15 cellular contexts compared by ENCODE assay signal in the genomic region with DNA sequence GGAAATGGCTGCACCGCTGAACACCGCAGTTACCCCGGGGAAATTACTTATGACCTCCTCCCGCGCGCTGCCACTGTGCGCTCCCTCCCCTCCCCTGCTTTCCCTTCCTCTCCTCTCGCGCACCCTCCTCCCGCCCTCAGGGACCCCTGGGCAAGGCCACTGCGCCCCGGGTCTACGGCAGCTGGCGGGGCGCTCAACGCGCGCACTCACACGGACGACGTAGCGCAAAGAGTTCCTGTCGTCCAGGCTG. TPM values are rescaled to one million over a fixed set of nuclear protein-coding genes. Genes with fewer than 3 reads are reported as not detected.
DNase-seq lines count a peak whose midpoint lies in the region; ATAC-seq and TF ChIP-seq lines count a peak whose summit lies in the region.
"Had no signal": no experiment of that assay in that cellular context is flagged by ENCODE, and none has a peak within 500 bp of the region (broad histone marks: within the 10 kb centered on the region; RNA-seq: fewer than 3 reads in every experiment).

No MANE protein-coding gene starts in this region.

- BruUV-seq in Calu3 (replicated peaks; lab: Mats Ljungman, UMichigan) = no TSS peak

- peak overlapping the region; percentile 42 for H3K4me3 ChIP-seq in iPS-11a (ENCODE audit: low read depth, low read length)
- no peak overlapping the region for H3K4me3 ChIP-seq in osteoblast (ENCODE audit: insufficient read depth, low read length)
- H3K4me3 ChIP-seq: uterus had no signal

- H3K4me2 ChIP-seq in osteoblast (ENCODE audit: insufficient read depth, low read length) = no peak overlapping the region

- peak overlapping the region; percentile 61 for H3K4me3 Mint-ChIP-seq in Calu3 (ENCODE audit: low read depth, unreplicated experiment)
- H3K4me3 Mint-ChIP-seq in WTC11 = peak overlapping the region; percentile 68
- H3K4me3 Mint-ChIP-seq: stimulated activated effector memory CD8-positive, alpha-beta T cell treated with anti-CD3 and anti-CD28 coated beads, Interleukin-12 subunit alpha, Interleukin-12 subunit beta, amount 100 ng/mL, for 72 hours had no signal

- H3K4me1 ChIP-seq in osteoblast (ENCODE audit: insufficient read depth, low read length) = peaks cover 2% of the 10 kb centered on the region

- peaks cover 20% of the 10 kb centered on the region for H3K4me1 Mint-ChIP-seq in Calu3 (ENCODE audit: low read depth, unreplicated experiment)
- peaks cover 19% of the 10 kb centered on the region for H3K4me1 Mint-ChIP-seq in WTC11

- POLR2A ChIA-PET in WTC11 (lab: Charles Lee) = no interaction called here

- no peaks in the 10 kb centered on the region for H3K79me2 ChIP-seq in osteoblast (ENCODE audit: insufficient read depth, low read length)

- no peak for DNase-seq in Calu3
- DNase-seq in WTC11 (ENCODE audit: low spot score) = peak; percentile 30
- DNase-seq in osteoblast (ENCODE audit: insufficient read length, low spot score, missing footprints) = peak; percentile 76
- no peak for DNase-seq in NCI-H226
- DNase-seq in NOMO-1 treated with DMSO at 0.1 percent for 48 hours (lab: John Stamatoyannopoulos, UW; ENCODE audit: unreplicated experiment) = no peak
- no peak for DNase-seq in SIG-M5 (lab: John Stamatoyannopoulos, UW)
- DNase-seq: activated CD4-positive, alpha-beta T cell treated with anti-CD3 and anti-CD28 coated beads, Interleukin-2, amount 50 U/mL, for 1 hour; NCI-H187 treated with DMSO at 0.1 percent for 48 hours; nucleus accumbens; uterus had no signal

- no peak overlapping the region for H3K27ac Mint-ChIP-seq in Calu3 (ENCODE audit: unreplicated experiment)
- H3K27ac Mint-ChIP-seq in WTC11 = no peak overlapping the region
- H3K27ac Mint-ChIP-seq: activated naive CD4-positive, alpha-beta T cell treated with anti-CD3 and anti-CD28 coated beads, Interleukin-2, amount 50 U/mL, for 72 hours; stimulated activated effector memory CD8-positive, alpha-beta T cell treated with anti-CD3 and anti-CD28 coated beads, Interleukin-12 subunit alpha, Interleukin-12 subunit beta, amount 100 ng/mL, for 72 hours had no signal

- no peaks in the 10 kb centered on the region for H3K9me3 ChIP-seq in osteoblast (ENCODE audit: low read depth, low read length)
- H3K9me3 ChIP-seq: uterus had no signal

- H3K27me3 ChIP-seq in osteoblast (ENCODE audit: insufficient read depth, low read length) = peaks cover 84% of the 10 kb centered on the region

- intact Hi-C loops in Calu3 (cut with micrococcal nuclease; ENCODE audit: unreplicated experiment) = no loop called here

- TF ChIP-seq CTCF in Calu3 (IDR thresholded peaks at IDR 0.05; ENCODE audit: unreplicated experiment) (no peak), WTC11 (IDR thresholded peaks at IDR 0.05) (no peak), osteoblast (IDR thresholded peaks at IDR 0.05; ENCODE audit: extremely low read depth, low read depth, low read length) (no peak)

- ATAC-seq in WTC11 (no peak; the same call in 1 of the 2 replicates), HG03439 (IDR thresholded peaks at IDR 0.05; ENCODE audit: unreplicated experiment) (no peak)
- ATAC-seq: activated naive CD4-positive, alpha-beta T cell treated with anti-CD3 and anti-CD28 coated beads, Interleukin-2, amount 50 U/mL, for 72 hours had no signal

- CTCF ChIA-PET in Calu3 (lab: Charles Lee) (interaction anchor here (0.9 to 1.6 kb wide), 2 partner anchors 21 to 53 kb away, joined by 3 to 4 read pairs; no protein-coding TSS in a partner anchor), WTC11 (lab: Charles Lee) (interaction anchor here (0.9 to 3.0 kb wide), 7 partner anchors 19 to 137 kb away, joined by 3 to 25 read pairs (median 3); no protein-coding TSS in a partner anchor)

- no peaks in the 10 kb centered on the region for H3K36me3 Mint-ChIP-seq in Calu3 (ENCODE audit: insufficient read depth, unreplicated experiment)
- H3K36me3 Mint-ChIP-seq in WTC11 = no peaks in the 10 kb centered on the region; the same call in 1 of the 2 replicates
- H3K36me3 Mint-ChIP-seq: activated naive CD4-positive, alpha-beta T cell treated with anti-CD3 and anti-CD28 coated beads, Interleukin-2, amount 50 U/mL, for 72 hours; stimulated activated effector memory CD8-positive, alpha-beta T cell treated with anti-CD3 and anti-CD28 coated beads, Interleukin-12 subunit alpha, Interleukin-12 subunit beta, amount 100 ng/mL, for 72 hours had no signal

- H3K9me3 Mint-ChIP-seq in Calu3 (ENCODE audit: low read depth, unreplicated experiment) = no peaks in the 10 kb centered on the region
- H3K9me3 Mint-ChIP-seq in WTC11 = no peaks in the 10 kb centered on the region
- H3K9me3 Mint-ChIP-seq: activated naive CD4-positive, alpha-beta T cell treated with anti-CD3 and anti-CD28 coated beads, Interleukin-2, amount 50 U/mL, for 72 hours; stimulated activated effector memory CD8-positive, alpha-beta T cell treated with anti-CD3 and anti-CD28 coated beads, Interleukin-12 subunit alpha, Interleukin-12 subunit beta, amount 100 ng/mL, for 72 hours had no signal

- no peak overlapping the region for H3K27ac ChIP-seq in osteoblast (ENCODE audit: low read depth, low read length)
- H3K27ac ChIP-seq: uterus had no signal

- H4K20me1 ChIP-seq in osteoblast (ENCODE audit: insufficient read depth, low read length) = no peaks in the 10 kb centered on the region

- no peak overlapping the region for H2AFZ ChIP-seq in osteoblast (ENCODE audit: low read length)

- H3K27me3 Mint-ChIP-seq in Calu3 (ENCODE audit: unreplicated experiment) (peaks cover 55% of the 10 kb centered on the region), WTC11 (ENCODE audit: low read depth) (peaks cover 93% of the 10 kb centered on the region)

- no peaks in the 10 kb centered on the region for H3K36me3 ChIP-seq in osteoblast (ENCODE audit: insufficient read depth, low read length)
- H3K36me3 ChIP-seq: uterus had no signal

TF ChIP-seq in WTC11, 78 proteins besides CTCF, POLR2A, EP300 and RAD21:
- TF ChIP-seq, protein P1, sequence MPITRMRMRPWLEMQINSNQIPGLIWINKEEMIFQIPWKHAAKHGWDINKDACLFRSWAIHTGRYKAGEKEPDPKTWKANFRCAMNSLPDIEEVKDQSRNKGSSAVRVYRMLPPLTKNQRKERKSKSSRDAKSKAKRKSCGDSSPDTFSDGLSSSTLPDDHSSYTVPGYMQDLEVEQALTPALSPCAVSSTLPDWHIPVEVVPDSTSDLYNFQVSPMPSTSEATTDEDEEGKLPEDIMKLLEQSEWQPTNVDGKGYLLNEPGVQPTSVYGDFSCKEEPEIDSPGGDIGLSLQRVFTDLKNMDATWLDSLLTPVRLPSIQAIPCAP (CRISPR knock-in tag; IDR thresholded peaks at IDR 0.05) = 0 out of 2 replicates have a peak, but pooled peaks have one; percentile 11
- TF ChIP-seq NFATC4 (CRISPR knock-in tag; IDR thresholded peaks at IDR 0.05) = no peak

RNA-seq across cellular contexts. Expression of gene ALPP, which starts 7.9 kb away (rescaled TPM):
- total RNA-seq in Calu3 (2022) (not detected in 2 replicates), WTC11 (2021) (0.14 to 0.20 TPM (median 0.14 TPM) in 3 replicates), osteoblast (not detected in 2 replicates)
- total RNA-seq: skeletal muscle tissue had no signal

RNA-seq across cellular contexts. Expression of gene ALPG, which starts 20.2 kb away (rescaled TPM):
- not detected in 2 replicates for total RNA-seq in Calu3 (2022)
- 0.94 to 1.3 TPM (median 1.2 TPM) in 3 replicates for total RNA-seq in WTC11 (2021)
- not detected in 2 replicates for total RNA-seq in osteoblast
- total RNA-seq: activated naive CD4-positive, alpha-beta T cell treated with anti-CD3 and anti-CD28 coated beads, Interleukin-2, amount 50 U/mL, for 72 hours; skeletal muscle tissue; uterus had no signal

Comparison
In these comparisons a context has a peak if more than half of its experiments do, and no peak if none do; other contexts are left out.
1. DNase-seq: peak in WTC11 (single experiment) and osteoblast (single experiment); none in Calu3 (single experiment), NCI-H226 (single experiment), NOMO-1 treated with DMSO at 0.1 percent for 48 hours (single experiment) and SIG-M5 (single experiment).